Comparison of ENCODE assay signal across 10 cellular contexts in genomic region chr22:50308986-50309600, GRCh38. TPM values are rescaled to one million over a fixed set of nuclear protein-coding genes. Genes with fewer than 3 reads are reported as not detected.
A peak's percentile ranks its signal among the peaks of the same experiment; 100 is the strongest.
DNase-seq lines count a peak whose midpoint lies in the region; ATAC-seq and TF ChIP-seq lines count a peak whose summit lies in the region.
"Had no signal": no experiment of that assay in that cellular context is flagged by ENCODE, and none has a peak within 500 bp of the region (broad histone marks: within the 10 kb centered on the region; RNA-seq: fewer than 3 reads in every experiment).

No MANE protein-coding gene starts in this region.

- H3K9ac ChIP-seq in subcutaneous abdominal adipose tissue (ENCODE audit: low read length in 5 of 5), result peak overlapping the region in 3 of 5 donors; percentile 15 to 59 (median 53)

- H3K36me3 ChIP-seq in lower lobe of right lung, result no peaks in the 10 kb centered on the region
- H3K36me3 ChIP-seq in subcutaneous abdominal adipose tissue (ENCODE audit: control insufficient read depth in 5 of 5, insufficient read depth in 5 of 5, low read length in 5 of 5), result peaks cover 0 to 9% (median 0%) of the 10 kb centered on the region in 5 donors

- H3K9me3 Mint-ChIP-seq in activated T-helper 17 cell treated with anti-CD3 and anti-CD28 coated beads, Interleukin-2, amount 50 U/mL, for 72 hours, result no peaks in the 10 kb centered on the region

- peaks cover 6% of the 10 kb centered on the region for H3K27me3 Mint-ChIP-seq in activated T-helper 17 cell treated with anti-CD3 and anti-CD28 coated beads, Interleukin-2, amount 50 U/mL, for 72 hours

- H3K4me3 Mint-ChIP-seq in activated T-helper 17 cell treated with anti-CD3 and anti-CD28 coated beads, Interleukin-2, amount 50 U/mL, for 72 hours, result peak overlapping the region; percentile 21

- no peaks in the 10 kb centered on the region for H3K36me3 Mint-ChIP-seq in activated T-helper 17 cell treated with anti-CD3 and anti-CD28 coated beads, Interleukin-2, amount 50 U/mL, for 72 hours (ENCODE audit: low read depth)

- intact Hi-C loops in lower lobe of right lung (cut with DNase I), result no loop called here

- H3K4me3 ChIP-seq in lower lobe of right lung, result no peak overlapping the region
- peak overlapping the region in 1 of 5 donors; percentile 17 for H3K4me3 ChIP-seq in subcutaneous abdominal adipose tissue (ENCODE audit: low read depth in 1 of 5, low read length in 5 of 5)

- peaks cover 5% of the 10 kb centered on the region for H3K4me1 Mint-ChIP-seq in activated T-helper 17 cell treated with anti-CD3 and anti-CD28 coated beads, Interleukin-2, amount 50 U/mL, for 72 hours

- no peaks in the 10 kb centered on the region for H3K9me3 ChIP-seq in lower lobe of right lung
- H3K9me3 ChIP-seq in subcutaneous abdominal adipose tissue (ENCODE audit: control insufficient read depth in 5 of 5, low read length in 5 of 5), result no peaks in the 10 kb centered on the region

- H3K27ac ChIP-seq in lower lobe of right lung (peak overlapping the region; percentile 90), subcutaneous abdominal adipose tissue (ENCODE audit: low read depth, low read length) (peak overlapping the region; percentile 57)

- H3K4me1 ChIP-seq in lower lobe of right lung (peaks cover 56% of the 10 kb centered on the region), subcutaneous abdominal adipose tissue (ENCODE audit: control insufficient read depth in 5 of 5, insufficient read depth in 5 of 5, low read length in 5 of 5) (peaks cover 7 to 57% (median 49%) of the 10 kb centered on the region in 5 donors)

- no peak for TF ChIP-seq CTCF in lower lobe of right lung (IDR thresholded peaks at IDR 0.05)

- DNase-seq in DMS53 (lab: John Stamatoyannopoulos, UW) (peak; percentile 28), DMS53 treated with DMSO at 0.1 percent for 48 hours (lab: John Stamatoyannopoulos, UW; ENCODE audit: unreplicated experiment) (no peak), lower lobe of right lung (no peak), amniotic stem cell (lab: John Stamatoyannopoulos, UW) (no peak)
- no peak for DNase-seq in stimulated activated CD4-positive, alpha-beta T cell treated with anti-CD3 and anti-CD28 coated beads, Interleukin-2, amount 100 ng/mL, for 48 hours
- DNase-seq: 8988T, NCI-H2171 had no signal

- H3K27me3 ChIP-seq in lower lobe of right lung (ENCODE audit: low read depth) (no peaks in the 10 kb centered on the region), subcutaneous abdominal adipose tissue (ENCODE audit: control insufficient read depth in 5 of 5, insufficient read depth in 4 of 5, low read length in 5 of 5) (no peaks in the 10 kb centered on the region)

- H3K27ac Mint-ChIP-seq in activated T-helper 17 cell treated with anti-CD3 and anti-CD28 coated beads, Interleukin-2, amount 50 U/mL, for 72 hours, result peak overlapping the region; percentile 42

- no peak for ATAC-seq in activated T-helper 17 cell treated with anti-CD3 and anti-CD28 coated beads, Interleukin-2, amount 50 U/mL, for 72 hours (replicated peaks)
- ATAC-seq in lower lobe of right lung, result no peak
- ATAC-seq in HG02938 (IDR thresholded peaks at IDR 0.05; ENCODE audit: unreplicated experiment), result no peak

RNA-seq across cellular contexts. Expression of gene PLXNB2, which starts 1.6 kb away (rescaled TPM):
- total RNA-seq in activated T-helper 17 cell treated with anti-CD3 and anti-CD28 coated beads, Interleukin-2, amount 50 U/mL, for 72 hours, result 10 to 100 TPM; 29.1 to 30.4 TPM
- total RNA-seq in lower lobe of right lung, result 256 TPM

RNA-seq across cellular contexts. Expression of gene DENND6B, which starts 17.7 kb away (rescaled TPM):
- total RNA-seq in activated T-helper 17 cell treated with anti-CD3 and anti-CD28 coated beads, Interleukin-2, amount 50 U/mL, for 72 hours, result 1 to 10 TPM; 3.2 to 6.5 TPM
- total RNA-seq in lower lobe of right lung, result 14.4 TPM

RNA-seq across cellular contexts. Expression of gene PPP6R2, which starts 34.0 kb away (rescaled TPM):
- 10 to 100 TPM; 45.6 to 46.6 TPM for total RNA-seq in activated T-helper 17 cell treated with anti-CD3 and anti-CD28 coated beads, Interleukin-2, amount 50 U/mL, for 72 hours
- 52.5 TPM for total RNA-seq in lower lobe of right lung

RNA-seq across cellular contexts. Expression of gene MAPK11, which starts 38.9 kb away (rescaled TPM):
- 10 to 100 TPM; 20.9 to 21.7 TPM for total RNA-seq in activated T-helper 17 cell treated with anti-CD3 and anti-CD28 coated beads, Interleukin-2, amount 50 U/mL, for 72 hours
- 13.1 TPM for total RNA-seq in lower lobe of right lung

RNA-seq across cellular contexts. Expression of gene MAPK12, which starts 47.6 kb away (rescaled TPM):
- 10 to 100 TPM in 1 of 2 donors, 1 to 10 TPM in 1; 5.0 to 14.8 TPM for total RNA-seq in activated T-helper 17 cell treated with anti-CD3 and anti-CD28 coated beads, Interleukin-2, amount 50 U/mL, for 72 hours
- total RNA-seq in lower lobe of right lung, result 11.9 TPM
